In the genomic region with DNA sequence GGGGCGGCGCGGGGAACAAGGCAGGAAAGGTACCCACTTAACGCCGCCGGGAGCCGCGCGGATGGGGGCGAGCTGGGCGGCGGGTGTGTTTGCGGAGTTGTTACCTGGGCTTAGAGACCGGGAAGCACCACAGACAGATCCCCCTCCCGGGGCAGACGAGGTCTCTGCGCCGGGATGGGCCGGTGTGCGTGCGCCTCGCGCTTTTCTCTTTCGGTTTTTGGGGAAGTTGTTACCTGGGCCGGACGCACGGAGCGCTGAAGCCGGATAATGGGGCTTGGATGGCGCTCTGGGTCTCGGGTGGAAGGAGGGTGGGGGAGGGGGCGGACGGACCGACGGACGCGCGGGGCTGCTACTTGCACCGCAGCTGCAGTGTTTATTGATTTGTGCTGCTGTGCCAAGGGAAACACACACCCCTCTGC, we compare ENCODE assay signal across 9 cellular contexts. TPM values are rescaled to one million over a fixed set of nuclear protein-coding genes. Genes with fewer than 3 reads are reported as not detected.
DNase-seq lines count a peak whose midpoint lies in the region; ATAC-seq and TF ChIP-seq lines count a peak whose summit lies in the region.
"Had no signal": no experiment of that assay in that cellular context is flagged by ENCODE, and none has a peak within 500 bp of the region (broad histone marks: within the 10 kb centered on the region; RNA-seq: fewer than 3 reads in every experiment).

No MANE protein-coding gene starts in this region.

- WGBS in right cardiac atrium, result under 1% methylated on average over 39 of the region's 39 CpGs

- DNase-seq in GM13976 (ENCODE audit: low spot score) (peak; percentile 55), right cardiac atrium (peak; percentile 38 to 79 (median 77)), retina (peak; percentile 74), NOMO-1 treated with DMSO at 0.1 percent for 48 hours (lab: John Stamatoyannopoulos, UW; ENCODE audit: unreplicated experiment) (no peak), CD1c-positive myeloid dendritic cell (ENCODE audit: extremely low spot score) (no peak)
- DNase-seq in activated naive CD8-positive, alpha-beta T cell treated with anti-CD3 and anti-CD28 coated beads, Interleukin-2, amount 10 ng/mL, durations not matched to agents 7 days and 5 days, result peak; percentile 68

- peak; percentile 60 for TF ChIP-seq POLR2A in Raji (IDR thresholded peaks at IDR 0.05; ENCODE audit: insufficient read depth, low read depth, low read length)

- peak overlapping the region; percentile 90 for H3K27ac Mint-ChIP-seq in activated naive CD8-positive, alpha-beta T cell treated with anti-CD3 and anti-CD28 coated beads, Interleukin-2, amount 10 ng/mL, durations not matched to agents 7 days and 5 days

- POLR2A ChIA-PET in activated naive CD8-positive, alpha-beta T cell treated with anti-CD3 and anti-CD28 coated beads, Interleukin-2, amount 10 ng/mL, durations not matched to agents 7 days and 5 days (lab: Charles Lee), result interaction anchor here (1.0 kb wide), 1 partner anchor 288 kb away, joined by 4 read pairs; a partner anchor contains a TSS

- TF ChIP-seq CTCF in GM13976 (IDR thresholded peaks at IDR 0.05; ENCODE audit: borderline replicate concordance, control extremely low read depth, extremely low read depth, insufficient read depth, missing control alignments), result peak; percentile 7

- H3K4me1 Mint-ChIP-seq in activated naive CD8-positive, alpha-beta T cell treated with anti-CD3 and anti-CD28 coated beads, Interleukin-2, amount 10 ng/mL, durations not matched to agents 7 days and 5 days, result peaks cover 39% of the 10 kb centered on the region

- peaks cover 4% of the 10 kb centered on the region for H3K36me3 Mint-ChIP-seq in activated naive CD8-positive, alpha-beta T cell treated with anti-CD3 and anti-CD28 coated beads, Interleukin-2, amount 10 ng/mL, durations not matched to agents 7 days and 5 days

- H3K27ac ChIP-seq in right cardiac atrium (ENCODE audit: low read length), result peak overlapping the region; percentile 100
- H3K27ac ChIP-seq: epithelial cell of prostate had no signal

- peak overlapping the region; percentile 96 for H3K4me3 ChIP-seq in right cardiac atrium (ENCODE audit: low read length)

- no peaks in the 10 kb centered on the region for H3K27me3 Mint-ChIP-seq in activated naive CD8-positive, alpha-beta T cell treated with anti-CD3 and anti-CD28 coated beads, Interleukin-2, amount 10 ng/mL, durations not matched to agents 7 days and 5 days

- in situ Hi-C loops in GM13976 (cut with MboI; ENCODE audit: low sequenced_read_pairs, unreplicated experiment), result no loop called here

- H3K9me3 ChIP-seq in right cardiac atrium (ENCODE audit: control insufficient read depth, low read length), result no peaks in the 10 kb centered on the region

- ATAC-seq in HG02678 (IDR thresholded peaks at IDR 0.05; ENCODE audit: unreplicated experiment), result peak; percentile 14
- ATAC-seq in activated naive CD8-positive, alpha-beta T cell treated with anti-CD3 and anti-CD28 coated beads, Interleukin-2, amount 10 ng/mL, durations not matched to agents 7 days and 5 days (ENCODE audit: low read depth), result peak; percentile 17
- ATAC-seq in right cardiac atrium, result peak; percentile 2 to 13

- no peaks in the 10 kb centered on the region for H3K4me1 ChIP-seq in right cardiac atrium (ENCODE audit: control insufficient read depth, insufficient read depth, low read length)

- intact Hi-C loops in right cardiac atrium (cut with DNase I), result loop anchor here in 1 of 4 donors (10.0 kb wide), 1 partner anchor 535 kb away; no protein-coding TSS in a partner anchor

- H3K9me3 Mint-ChIP-seq in activated naive CD8-positive, alpha-beta T cell treated with anti-CD3 and anti-CD28 coated beads, Interleukin-2, amount 10 ng/mL, durations not matched to agents 7 days and 5 days, result no peaks in the 10 kb centered on the region

- no peaks in the 10 kb centered on the region for H3K27me3 ChIP-seq in right cardiac atrium (ENCODE audit: control insufficient read depth, insufficient read depth)

- H3K4me3 Mint-ChIP-seq in activated naive CD8-positive, alpha-beta T cell treated with anti-CD3 and anti-CD28 coated beads, Interleukin-2, amount 10 ng/mL, durations not matched to agents 7 days and 5 days, result peak overlapping the region; percentile 93

RNA-seq across cellular contexts. Expression of a gene that starts 1.2 kb away (rescaled TPM):
- total RNA-seq in activated naive CD8-positive, alpha-beta T cell treated with anti-CD3 and anti-CD28 coated beads, Interleukin-2, amount 10 ng/mL, durations not matched to agents 7 days and 5 days, result 10 to 100 TPM; 40.2 to 42.6 TPM
- 10 to 100 TPM; 64.9 to 72.8 (median 69.2) TPM for total RNA-seq in right cardiac atrium
- 13.9 TPM for polyA plus RNA-seq in right cardiac atrium

Comparison
In these comparisons a context has a peak if more than half of its experiments do, and no peak if none do; other contexts are left out.
1. DNase-seq: peak in GM13976 (single experiment), activated naive CD8-positive, alpha-beta T cell treated with anti-CD3 and anti-CD28 coated beads, Interleukin-2, amount 10 ng/mL, durations not matched to agents 7 days and 5 days (single experiment), right cardiac atrium (3 of 3) and retina (single experiment); none in NOMO-1 treated with DMSO at 0.1 percent for 48 hours (single experiment) and CD1c-positive myeloid dendritic cell (single experiment).
2. Peak in every context shown above with its lines, with median percentiles within 50 percentile points of each other: ATAC-seq.